ENCODE assay signal across 1 cellular context in the genomic region with DNA sequence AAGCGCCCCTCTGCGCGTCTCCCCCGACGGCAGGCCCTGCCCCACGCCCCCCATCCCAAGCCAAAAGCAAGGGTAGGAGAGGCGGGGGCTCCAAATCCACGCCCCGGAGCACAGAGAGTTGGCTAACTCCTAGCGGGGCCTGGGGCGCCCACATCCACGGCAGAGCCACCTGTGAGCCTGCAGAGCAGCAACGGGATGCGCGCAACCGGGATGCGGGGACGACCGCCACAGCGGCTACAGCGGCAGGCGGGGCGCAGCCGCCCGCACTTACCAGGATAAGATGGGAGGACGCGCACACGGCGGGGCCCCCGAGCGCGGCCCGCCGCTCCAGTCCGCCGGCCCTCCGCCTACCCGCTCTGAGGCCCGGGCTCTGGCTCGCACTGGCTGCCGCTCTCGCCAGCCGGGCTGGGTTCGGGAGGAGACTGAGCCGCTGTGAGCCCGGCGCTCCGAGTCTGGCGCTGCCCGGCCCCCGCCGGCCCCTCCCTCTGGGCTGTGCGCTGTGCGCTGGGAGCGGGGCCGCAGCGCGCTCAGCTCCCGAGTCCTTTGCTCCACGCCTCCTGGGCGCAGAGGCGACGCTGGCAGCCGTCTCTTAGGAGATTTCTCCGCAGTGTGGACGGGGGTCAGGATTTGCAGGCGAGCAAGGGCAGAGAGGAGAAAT.
A peak's percentile ranks its signal among the peaks of the same experiment; 100 is the strongest.
TF ChIP-seq lines count a peak whose summit lies in the region.

A gene (minus strand): TSS at position 424 of the 658 bp plus-strand sequence.

TF ChIP-seq in endothelial cell of umbilical vein, 7 proteins besides CTCF, POLR2A, EP300 and RAD21:
- no peak for TF ChIP-seq JUN (IDR thresholded peaks at IDR 0.05; ENCODE audit: borderline replicate concordance, insufficient read depth, insufficient read length, low read depth)
- peak; percentile 53 for TF ChIP-seq EZH2 (IDR thresholded peaks at IDR 0.05; ENCODE audit: borderline replicate concordance, low read depth, low read length, severe bottlenecking)
